In the genomic region with DNA sequence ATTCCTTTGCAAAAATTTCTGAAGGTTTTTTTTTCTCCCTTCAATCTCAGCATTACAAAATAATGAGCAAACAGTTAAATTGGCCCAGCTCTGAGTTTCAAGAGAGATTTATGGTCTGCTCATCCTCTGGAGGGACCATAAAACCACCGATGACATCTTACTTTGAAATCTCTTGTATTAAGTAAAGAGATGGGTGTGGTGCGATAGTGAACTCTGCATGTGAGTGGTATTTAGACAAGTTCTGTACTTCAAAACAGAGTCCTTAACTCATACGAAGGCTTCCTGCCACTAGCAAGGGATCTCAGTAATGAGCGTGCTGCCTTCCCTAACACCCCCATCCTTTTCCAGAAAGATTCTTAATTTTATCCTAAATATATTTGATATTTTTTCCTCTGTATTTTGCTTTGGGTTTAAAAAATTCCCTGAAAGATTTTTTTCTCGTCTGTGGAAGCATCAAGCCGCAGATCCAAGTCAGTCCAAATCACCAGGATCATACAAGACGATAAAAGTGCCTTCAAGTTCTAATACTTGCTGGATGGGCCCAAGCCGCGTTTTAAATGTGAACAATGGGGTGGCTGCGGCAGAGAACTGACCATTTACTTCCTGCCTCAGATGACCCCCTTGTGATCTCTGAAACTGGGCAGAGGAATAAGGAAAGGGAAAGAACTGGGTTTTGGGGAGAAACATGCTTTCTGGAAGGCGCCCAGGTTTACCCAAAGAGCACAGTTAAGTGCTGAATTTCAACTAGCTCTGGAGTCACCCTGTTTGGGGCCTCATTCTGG, we compare ENCODE assay signal across 10 cellular contexts. TPM values are rescaled to one million over a fixed set of nuclear protein-coding genes. Genes with fewer than 3 reads are reported as not detected.
A peak's percentile ranks its signal among the peaks of the same experiment; 100 is the strongest.
DNase-seq lines count a peak whose midpoint lies in the region; ATAC-seq and TF ChIP-seq lines count a peak whose summit lies in the region.
"Had no signal": no experiment of that assay in that cellular context is flagged by ENCODE, and none has a peak within 500 bp of the region (broad histone marks: within the 10 kb centered on the region; RNA-seq: fewer than 3 reads in every experiment).

No MANE protein-coding gene starts in this region.

- H3K27ac ChIP-seq in ascending aorta (peak overlapping the region; percentile 22 to 55), right lobe of liver (peak overlapping the region; percentile 84 to 95 (median 89)), stomach smooth muscle (ENCODE audit: low read length) (no peak overlapping the region)
- H3K27ac ChIP-seq: PC-9 had no signal

- no peak for TF ChIP-seq POLR2A in right lobe of liver (IDR thresholded peaks at IDR 0.05)

- H3K4me3 ChIP-seq in ascending aorta = peak overlapping the region in 1 of 2 donors; percentile 81
- H3K4me3 ChIP-seq in right lobe of liver = peak overlapping the region; percentile 68 to 89 (median 71)
- peak overlapping the region; percentile 51 to 69 for H3K4me3 ChIP-seq in stomach smooth muscle (ENCODE audit: low read length in 2 of 2)
- H3K4me3 ChIP-seq: PC-9 had no signal

- ATAC-seq in right lobe of liver (peak in 3 of 4 donors; percentile 1 to 7 (median 2)), GM21360 (IDR thresholded peaks at IDR 0.05; ENCODE audit: unreplicated experiment) (no peak)

- no peak for TF ChIP-seq CTCF in ascending aorta (IDR thresholded peaks at IDR 0.05)
- no peak for TF ChIP-seq CTCF in right lobe of liver (IDR thresholded peaks at IDR 0.05)

- H3K36me3 Mint-ChIP-seq in T-helper 1 cell treated with Interleukin-12 subunit alpha and Interleukin-12 subunit beta and Interleukin-4 antibody, amounts not matched to agents 30 μg/mL and 1 μg/mL, for 36 hours (ENCODE audit: low read depth) = peaks cover 2% of the 10 kb centered on the region

- H3K27ac Mint-ChIP-seq in T-helper 1 cell treated with Interleukin-12 subunit alpha and Interleukin-12 subunit beta and Interleukin-4 antibody, amounts not matched to agents 30 μg/mL and 1 μg/mL, for 36 hours = no peak overlapping the region

- no peaks in the 10 kb centered on the region for H3K9me3 ChIP-seq in ascending aorta
- no peaks in the 10 kb centered on the region for H3K9me3 ChIP-seq in right lobe of liver
- H3K9me3 ChIP-seq in stomach smooth muscle (ENCODE audit: control insufficient read depth in 2 of 2, low read length in 2 of 2) = no peaks in the 10 kb centered on the region
- H3K9me3 ChIP-seq: prostate gland had no signal

- 15% methylated on average over 11 of the region's 11 CpGs for WGBS in right lobe of liver (ENCODE audit: insufficient coverage, low coverage, low lambda C conversion rate, missing lambda C conversion rate)

- H3K9ac ChIP-seq in stomach smooth muscle (ENCODE audit: low read length in 2 of 2) = peak overlapping the region; percentile 9 to 29

- peaks cover 4% of the 10 kb centered on the region for H3K4me1 Mint-ChIP-seq in T-helper 1 cell treated with Interleukin-12 subunit alpha and Interleukin-12 subunit beta and Interleukin-4 antibody, amounts not matched to agents 30 μg/mL and 1 μg/mL, for 36 hours (ENCODE audit: low read depth)

- H3K4me1 ChIP-seq in ascending aorta (peaks cover 4 to 19% of the 10 kb centered on the region in 2 donors), right lobe of liver (peaks cover 0 to 40% (median 20%) of the 10 kb centered on the region in 4 donors), stomach smooth muscle (ENCODE audit: control insufficient read depth, insufficient read depth, low read length) (peaks cover 14% of the 10 kb centered on the region)
- H3K4me1 ChIP-seq: prostate gland had no signal

- H3K4me3 Mint-ChIP-seq in T-helper 1 cell treated with Interleukin-12 subunit alpha and Interleukin-12 subunit beta and Interleukin-4 antibody, amounts not matched to agents 30 μg/mL and 1 μg/mL, for 36 hours = peak overlapping the region; percentile 70

- H3K9me3 Mint-ChIP-seq in T-helper 1 cell treated with Interleukin-12 subunit alpha and Interleukin-12 subunit beta and Interleukin-4 antibody, amounts not matched to agents 30 μg/mL and 1 μg/mL, for 36 hours = no peaks in the 10 kb centered on the region

- H3K36me3 ChIP-seq in ascending aorta (no peaks in the 10 kb centered on the region), right lobe of liver (no peaks in the 10 kb centered on the region), stomach smooth muscle (ENCODE audit: control insufficient read depth in 2 of 2, insufficient read depth in 2 of 2, low read length in 2 of 2) (no peaks in the 10 kb centered on the region)
- H3K36me3 ChIP-seq: prostate gland had no signal

- H3K27me3 ChIP-seq in ascending aorta (no peaks in the 10 kb centered on the region), right lobe of liver (no peaks in the 10 kb centered on the region), stomach smooth muscle (ENCODE audit: control insufficient read depth in 1 of 2, insufficient read depth in 2 of 2, low read length in 2 of 2) (peaks cover 14 to 20% of the 10 kb centered on the region in 2 donors)

- peaks cover 84% of the 10 kb centered on the region for H3K27me3 Mint-ChIP-seq in T-helper 1 cell treated with Interleukin-12 subunit alpha and Interleukin-12 subunit beta and Interleukin-4 antibody, amounts not matched to agents 30 μg/mL and 1 μg/mL, for 36 hours (ENCODE audit: low read depth)

- intact Hi-C loops in ascending aorta (cut with DNase I) (no loop called here), right lobe of liver (cut with DNase I) (no loop called here)

- no peak for DNase-seq in T-helper 1 cell
- no peak for DNase-seq in ascending aorta (ENCODE audit: low spot score in 2 of 2)
- no peak for DNase-seq in right lobe of liver
- DNase-seq in DMS 273 treated with DMSO at 0.1 percent for 48 hours (lab: John Stamatoyannopoulos, UW) = no peak
- no peak for DNase-seq in NAMALWA (ENCODE audit: low spot score)
- DNase-seq: PC-9 had no signal

RNA-seq across cellular contexts. Expression of gene FAM20A, which starts 1.9 kb away (rescaled TPM):
- total RNA-seq in ascending aorta (60.0 TPM), right lobe of liver (10 to 100 TPM; 28.2 to 86.0 (median 45.0) TPM)
- total RNA-seq: PC-9 had no signal
